Comparison of ENCODE assay signal across 8 cellular contexts in genomic region chr15:30999729-31000128, GRCh38.
"Had no signal": no experiment of that assay in that cellular context is flagged by ENCODE, and none has a peak within 500 bp of the region (broad histone marks: within the 10 kb centered on the region; RNA-seq: fewer than 3 reads in every experiment).

No MANE protein-coding gene starts in this region.

- H3K4me2 ChIP-seq: KMS-11 had no signal

- H3K27ac ChIP-seq: HL-60, KMS-11 had no signal

- ATAC-seq: HepG2 had no signal

- H3K9ac ChIP-seq: KMS-11 had no signal

- H3K27ac Mint-ChIP-seq: IgD-negative memory B cell had no signal

- H3K27me3 Mint-ChIP-seq: IgD-negative memory B cell had no signal

- DNase-seq: IMR-90, KBM-7, KG1 had no signal

- FAIRE-seq: HepG2, HTR-8/SVneo had no signal
